ENCODE assay signal across 8 cellular contexts in genomic region chr6:105179244-105180065, GRCh38. TPM values are rescaled to one million over a fixed set of nuclear protein-coding genes. Genes with fewer than 3 reads are reported as not detected.
DNase-seq lines count a peak whose midpoint lies in the region; ATAC-seq, FAIRE-seq and TF ChIP-seq lines count a peak whose summit lies in the region.

Gene POPDC3 (minus strand): TSS chr6:105180014. CDS start chr6:105161909, 18,105 bp downstream.

- no peaks in the 10 kb centered on the region for H3K4me1 ChIP-seq in GM12878 (ENCODE audit: control insufficient read depth, insufficient read depth, low read length)

- RAD21 ChIA-PET in GM12878 (lab: Charles Lee; ENCODE audit: unreplicated experiment) = no interaction called here

- no peaks in the 10 kb centered on the region for H4K20me1 ChIP-seq in GM12878 (ENCODE audit: control insufficient read depth, insufficient read depth)

- intact Hi-C loops in GM12878 (cut with micrococcal nuclease; ENCODE audit: unreplicated experiment) = no loop called here

- H3K36me3 ChIP-seq in GM12878 (ENCODE audit: control insufficient read depth in 2 of 2, insufficient read depth in 2 of 2, low read length in 1 of 2) = no peaks in the 10 kb centered on the region

- H3K4me3 ChIP-seq in GM12878 (0 out of 2 replicates have a peak within 1 kb of the TSS, but pooled peaks have one; percentile 32), skin epidermis (peak within 1 kb of the TSS; percentile 29 to 45 (median 38))

- H3K9ac ChIP-seq in GM12878 (ENCODE audit: control insufficient read depth, insufficient read depth, low read length) = no peak within 1 kb of the TSS

- no peak for TF ChIP-seq EP300 in GM12878 (IDR thresholded peaks at IDR 0.05; ENCODE audit: borderline replicate concordance in 1 of 2, control insufficient read depth in 1 of 2, low read depth in 2 of 2, low read length in 2 of 2)

- no peaks in the 10 kb centered on the region for H3K79me2 ChIP-seq in GM12878 (ENCODE audit: control insufficient read depth, insufficient read depth, low read length)

- BruUV-seq in GM12878 (replicated peaks; lab: Mats Ljungman, UMichigan) = no TSS peak

- CTCF ChIA-PET in GM12878 (lab: Yijun Ruan, JAX) = no interaction called here

- no peak for FAIRE-seq in GM12878 (lab: Jason Lieb, UNC)

- TF ChIP-seq RAD21 in GM12878 (IDR thresholded peaks at IDR 0.05; ENCODE audit: insufficient read depth, low read depth, low read length) = no peak

- H3K4me2 ChIP-seq in GM12878 (ENCODE audit: control insufficient read depth, insufficient read depth) = 0 out of 2 replicates have a peak within 1 kb of the TSS, but pooled peaks have one; percentile 33

- no peaks in the 10 kb centered on the region for H3K9me3 ChIP-seq in GM12878 (replicated peaks; ENCODE audit: control insufficient read depth, insufficient read depth, low read length)

- peaks cover 5 to 11% of the 10 kb centered on the region in 2 experiments for H3K27me3 ChIP-seq in GM12878 (replicated peaks in 1 of 2; ENCODE audit: control insufficient read depth in 2 of 2, insufficient read depth in 2 of 2, low read length in 1 of 2)

- POLR2A ChIA-PET in GM12878 (lab: Charles Lee) = no interaction called here

- H2AFZ ChIP-seq in GM12878 (ENCODE audit: control insufficient read depth, low read depth, low read length) = no peak within 1 kb of the TSS

- peak; percentile 53 for DNase-seq in activated CD8-positive, alpha-beta memory T cell treated with anti-CD3 and anti-CD28 coated beads, Interleukin-2, amount 50 U/mL, for 48 hours
- no peak for DNase-seq in activated CD8-positive, alpha-beta memory T cell treated with anti-CD3 and anti-CD28 coated beads, Interleukin-2, amount 50 U/mL, for 4 hours
- peak; percentile 67 for DNase-seq in KBM-7
- no peak for DNase-seq in GM12878 (ENCODE audit: low read depth, low spot score)
- peak; percentile 78 for DNase-seq in iPS-NIHi11 (ENCODE audit: low spot score)
- no peak for DNase-seq in SW 1271 (lab: John Stamatoyannopoulos, UW)
- DNase-seq in kidney glomerular epithelial cell (lab: John Stamatoyannopoulos, UW) = no peak

- no peak within 1 kb of the TSS for H3K27ac ChIP-seq in GM12878 (ENCODE audit: control insufficient read depth, insufficient read depth)
- peak within 1 kb of the TSS in 8 of 21 experiments; percentile 37 to 87 (median 52) for H3K27ac ChIP-seq in skin epidermis

- SMC1A ChIA-PET in GM12878 (lab: Charles Lee; ENCODE audit: uncharacterized antibody, unreplicated experiment) = no interaction called here

- 6% methylated on average over 76 of the region's 90 CpGs for WGBS in GM12878 (ENCODE audit: insufficient coverage, insufficient replicate concordance, low lambda C conversion rate, missing lambda C conversion rate)

- ATAC-seq in GM12878 = peak; percentile 45

- no peak for TF ChIP-seq POLR2A in GM12878 (IDR thresholded peaks at IDR 0.05; ENCODE audit: low read depth, low read length)

- in situ Hi-C loops in KBM-7 (cut with MboI; ENCODE audit: low pct_unique_long_range_greater_than_20kb, low sequenced_read_pairs) (no loop called here), GM12878 (cut with MboI) (no loop called here)

- TF ChIP-seq CTCF in GM12878 (IDR thresholded peaks at IDR 0.05 in 2 of 3, conservative IDR thresholded peaks at IDR 0.05 in 1 of 3; ENCODE audit: control insufficient read depth in 2 of 3, extremely low read depth in 1 of 3, insufficient read depth in 1 of 3, low read depth in 3 of 3, low read length in 3 of 3) = no peak

TF ChIP-seq in GM12878, 131 proteins besides CTCF, POLR2A, EP300 and RAD21:
- TF ChIP-seq SUZ12 (IDR thresholded peaks at IDR 0.05; ENCODE audit: unreplicated experiment) (peak; percentile 16), BMI1 (IDR thresholded peaks at IDR 0.05; ENCODE audit: borderline replicate concordance) (no peak)

RNA-seq across cellular contexts. Expression of gene POPDC3, which starts in this region (rescaled TPM):
- not detected in 2 replicates for total RNA-seq in GM12878 (2013; cell fraction: nucleolus; rRNA removed)
- total RNA-seq in GM12878 (2014; rRNA removed) = not detected in 2 replicates
- total RNA-seq in GM12878 (2014; rRNA removed; fragmentation: Illumina TruSeq; extraction: Trizol) = not detected in 2 replicates
- total RNA-seq in GM12878 (2021) = not detected in 2 replicates
- not detected for polyA plus RNA-seq in GM12878 (2011; ENCODE audit: low read depth)
- 1.6 TPM in 2 replicates for polyA plus RNA-seq in GM12878 (2011; rRNA removed)
- polyA plus RNA-seq in GM12878 (2011; cell fraction: cytosol; rRNA removed) = 0.52 and 1.5 TPM in 2 replicates
- 0.73 and 0.96 TPM in 2 replicates for polyA plus RNA-seq in GM12878 (2011; cell fraction: nucleus; rRNA removed)
- 0.28 TPM in 1 of 2 replicates, not detected in the other for polyA plus RNA-seq in GM12878 (2012)
- polyA plus RNA-seq in GM12878 (2014; fragmentation: Illumina TruSeq; extraction: Trizol) = not detected in 2 replicates
- not detected for polyA plus RNA-seq in GM12878 (2014; fragmentation: Nextera tagmentation; extraction: Ambion mirVana)
- polyA plus RNA-seq in GM12878 (2014; rRNA removed) = not detected in 2 replicates
- polyA plus RNA-seq in GM12878 (2016; fragmentation: Nextera tagmentation; extraction: Ambion mirVana) = not detected
- polyA minus RNA-seq in GM12878 (2011; rRNA and poly(A)+ RNA removed) = 0.66 and 0.98 TPM in 2 replicates
- not detected in 2 replicates for polyA minus RNA-seq in GM12878 (2011; cell fraction: cytosol; rRNA and poly(A)+ RNA removed)
- not detected in 2 replicates for polyA minus RNA-seq in GM12878 (2011; cell fraction: nucleus; rRNA and poly(A)+ RNA removed)

Comparison
In these comparisons a context has a peak if more than half of its experiments do, and no peak if none do; other contexts are left out.
1. DNase-seq: peak in activated CD8-positive, alpha-beta memory T cell treated with anti-CD3 and anti-CD28 coated beads, Interleukin-2, amount 50 U/mL, for 48 hours (single experiment), KBM-7 (single experiment) and iPS-NIHi11 (single experiment); none in activated CD8-positive, alpha-beta memory T cell treated with anti-CD3 and anti-CD28 coated beads, Interleukin-2, amount 50 U/mL, for 4 hours (single experiment), GM12878 (single experiment), SW 1271 (0 of 2) and kidney glomerular epithelial cell (single experiment).